ENCODE assay signal across 15 cellular contexts in genomic region chr2:186887107-186888090, GRCh38. TPM values are rescaled to one million over a fixed set of nuclear protein-coding genes. Genes with fewer than 3 reads are reported as not detected.
DNase-seq lines count a peak whose midpoint lies in the region; ATAC-seq, FAIRE-seq and TF ChIP-seq lines count a peak whose summit lies in the region.
"Had no signal": no experiment of that assay in that cellular context is flagged by ENCODE, and none has a peak within 500 bp of the region (broad histone marks: within the 10 kb centered on the region; RNA-seq: fewer than 3 reads in every experiment).

No MANE protein-coding gene starts in this region.

- H3K27me3 ChIP-seq in lung (ENCODE audit: control insufficient read depth, insufficient read depth), result no peaks in the 10 kb centered on the region
- H3K27me3 ChIP-seq: spleen had no signal

- H3K9me3 ChIP-seq in lung (ENCODE audit: control insufficient read depth in 2 of 2, insufficient read depth in 1 of 2, low read length in 1 of 2) (no peaks in the 10 kb centered on the region), kidney (ENCODE audit: control insufficient read depth in 1 of 2, low read length in 2 of 2) (no peaks in the 10 kb centered on the region)

- ATAC-seq in HG02610 (IDR thresholded peaks at IDR 0.05; ENCODE audit: unreplicated experiment) (peak; percentile 39), lung (ENCODE audit: insufficient read depth, low FRiP score) (peak; percentile 29)

- H3K27ac ChIP-seq in lung (ENCODE audit: low read depth in 1 of 2, low read length in 1 of 2) (no peak overlapping the region), kidney (ENCODE audit: low read depth in 2 of 2, low read length in 2 of 2) (no peak overlapping the region)
- H3K27ac ChIP-seq: spleen had no signal

- CTCF ChIA-PET in HEK293T (lab: Yijun Ruan, JAX), result interaction anchor here (0.5 kb wide), 1 partner anchor 25 kb away, joined by 3 read pairs; no protein-coding TSS in a partner anchor

- WGBS in lung, 2 donors, result 53 to 57% methylated on average over 7 of the region's 7 CpGs

- peaks cover 2 to 3% of the 10 kb centered on the region in 2 donors for H3K4me1 ChIP-seq in lung (ENCODE audit: control insufficient read depth in 2 of 2, insufficient read depth in 2 of 2, low read length in 2 of 2)
- no peaks in the 10 kb centered on the region for H3K4me1 ChIP-seq in kidney (ENCODE audit: control insufficient read depth in 1 of 2, insufficient read depth in 1 of 2, low read depth in 1 of 2, low read length in 2 of 2)

- H3K9ac ChIP-seq in kidney (ENCODE audit: low read length in 2 of 2), result no peak overlapping the region

- DNase-seq in AG20443 (ENCODE audit: low spot score) (peak; percentile 28), choroid plexus epithelial cell (ENCODE audit: low read depth) (peak; percentile 71), lung (ENCODE audit: low spot score) (no peak), GM13976 (ENCODE audit: low spot score) (no peak), COLO829 (ENCODE audit: low spot score) (no peak), kidney (no peak), HEK293T (ENCODE audit: extremely low spot score) (no peak)
- DNase-seq: activated CD4-positive, alpha-beta T cell treated with anti-CD3 and anti-CD28 coated beads, Interleukin-2, amount 50 U/mL, for 1 hour; activated naive CD8-positive, alpha-beta T cell treated with anti-CD3 and anti-CD28 coated beads, Interleukin-2, amount 10 ng/mL, durations not matched to agents 7 days and 5 days; GOT3; NCI-H187; SHP77 treated with DMSO at 0.1 percent for 48 hours; spleen had no signal

- POLR2A ChIA-PET in HEK293T (lab: Yijun Ruan, JAX), result no interaction called here

- FAIRE-seq in kidney (lab: Jason Lieb, UNC), result no peak

- H3K4me3 ChIP-seq in choroid plexus epithelial cell (ENCODE audit: low read depth, low read length) (no peak overlapping the region), lung (no peak overlapping the region), kidney (ENCODE audit: low read length in 2 of 2) (no peak overlapping the region)
- H3K4me3 ChIP-seq: spleen had no signal

- TF ChIP-seq CTCF in choroid plexus epithelial cell (conservative IDR thresholded peaks at IDR 0.05; ENCODE audit: low read depth, low read length) (no peak), lung (IDR thresholded peaks at IDR 0.05; ENCODE audit: control extremely low read depth, extremely low read depth) (no peak), GM13976 (IDR thresholded peaks at IDR 0.05; ENCODE audit: borderline replicate concordance, control extremely low read depth, extremely low read depth, insufficient read depth, missing control alignments) (no peak), kidney (IDR thresholded peaks at IDR 0.05; ENCODE audit: borderline replicate concordance, extremely low read depth, insufficient read depth) (no peak)

- in situ Hi-C loops in GM13976 (cut with MboI; ENCODE audit: low sequenced_read_pairs, unreplicated experiment), result loop anchor here (25.0 kb wide), 1 partner anchor 575 kb away; no protein-coding TSS in a partner anchor

- H3K36me3 ChIP-seq in lung (ENCODE audit: control insufficient read depth in 2 of 2, insufficient read depth in 2 of 2, low read length in 2 of 2), result no peaks in the 10 kb centered on the region
- H3K36me3 ChIP-seq in kidney (ENCODE audit: control insufficient read depth in 1 of 2, insufficient read depth in 2 of 2, low read length in 2 of 2), result no peaks in the 10 kb centered on the region
- H3K36me3 ChIP-seq: spleen had no signal

- intact Hi-C loops in kidney (cut with DNase I), result no loop called here

TF ChIP-seq in HEK293T, 16 proteins besides CTCF, POLR2A, EP300 and RAD21:
- TF ChIP-seq FOXK2 (IDR thresholded peaks at IDR 0.05), result no peak
- TF ChIP-seq FOXM1 (IDR thresholded peaks at IDR 0.05; ENCODE audit: borderline replicate concordance), result no peak
- TF ChIP-seq TARDBP (IDR thresholded peaks at IDR 0.05), result no peak
- TF ChIP-seq SP1 (IDR thresholded peaks at IDR 0.05), result no peak
- no peak for TF ChIP-seq BHLHE40 (IDR thresholded peaks at IDR 0.05; ENCODE audit: borderline replicate concordance)
- no peak for TF ChIP-seq CTBP1 (IDR thresholded peaks at IDR 0.05; ENCODE audit: borderline replicate concordance)
- TF ChIP-seq NFRKB (IDR thresholded peaks at IDR 0.05), result no peak
- TF ChIP-seq PKNOX1 (IDR thresholded peaks at IDR 0.05), result no peak
- TF ChIP-seq L3MBTL2 (conservative IDR thresholded peaks at IDR 0.05), result no peak
- no peak for TF ChIP-seq ELF4 (IDR thresholded peaks at IDR 0.05)
- TF ChIP-seq ARNT (IDR thresholded peaks at IDR 0.05), result no peak
- no peak for TF ChIP-seq FOXA1 (IDR thresholded peaks at IDR 0.05)

RNA-seq across cellular contexts. Expression of gene ZSWIM2, which starts 38.4 kb away (rescaled TPM):
- total RNA-seq in lung (not detected), kidney (not detected)
- polyA plus RNA-seq in lung (not detected), kidney (ENCODE audit: insufficient read depth, low read depth, low replicate concordance) (not detected)
- total RNA-seq: activated naive CD8-positive, alpha-beta T cell treated with anti-CD3 and anti-CD28 coated beads, Interleukin-2, amount 10 ng/mL, durations not matched to agents 7 days and 5 days; epithelial cell of proximal tubule; spleen had no signal
- polyA plus RNA-seq: spleen had no signal

Comparison
In these comparisons a context has a peak if more than half of its experiments do, and no peak if none do; other contexts are left out.
1. DNase-seq: peak in AG20443 (single experiment) and choroid plexus epithelial cell (single experiment); none in lung (single experiment), GM13976 (single experiment), COLO829 (single experiment), kidney (single experiment) and HEK293T (single experiment).